30 cellular contexts compared by ENCODE assay signal in genomic region chr6:55282145-55282544, GRCh38. TPM values are rescaled to one million over a fixed set of nuclear protein-coding genes. Genes with fewer than 3 reads are reported as not detected.
"Had no signal": no experiment of that assay in that cellular context is flagged by ENCODE, and none has a peak within 500 bp of the region (broad histone marks: within the 10 kb centered on the region; RNA-seq: fewer than 3 reads in every experiment).

No MANE protein-coding gene starts in this region.

- H3K27ac ChIP-seq: epithelial cell of prostate, esophagus squamous epithelium, neutrophil, ovary, skin epidermis, thoracic aorta, vagina had no signal

- H3K27me3 ChIP-seq: esophagus squamous epithelium, neutrophil, ovary, vagina had no signal

- H3K4me3 ChIP-seq: esophagus squamous epithelium, ovary, skin epidermis, thoracic aorta, vagina had no signal

- FAIRE-seq: islet of Langerhans had no signal

- DNase-seq: activated B cell treated with CpG ODN at 0.5 μM for 24 hours; activated CD8-positive, alpha-beta memory T cell treated with anti-CD3 and anti-CD28 coated beads, Interleukin-2, amount 10 ng/mL, durations not matched to agents 7 days and 5 days; activated CD8-positive, alpha-beta T cell treated with anti-CD3 and anti-CD28 coated beads, Interleukin-2, amount 10 ng/mL, durations not matched to agents 7 days and 5 days; activated naive CD8-positive, alpha-beta T cell treated with anti-CD3 and anti-CD28 coated beads, Interleukin-2, amount 50 U/mL, for 24 hours; activated T-cell treated with anti-CD3 and anti-CD28 coated beads, Interleukin-2, amount 50 U/mL, for 48 hours; amygdala; dermis blood vessel endothelial cell; effector CD8-positive, alpha-beta T cell; esophagus squamous epithelium; foreskin melanocyte; ovary; stimulated activated CD4-positive, alpha-beta T cell treated with anti-CD3 and anti-CD28 coated beads, Interleukin-12 subunit alpha, Interleukin-12 subunit beta, amount 100 ng/mL, for 4 hours; stimulated activated CD4-positive, alpha-beta T cell treated with anti-CD3 and anti-CD28 coated beads, Interleukin-4, amount 100 ng/mL, for 1 hour; stimulated activated naive CD8-positive, alpha-beta T cell treated with anti-CD3 and anti-CD28 coated beads, Interleukin-15, Interleukin-2, amounts not matched to agents 100 U/mL and 50 U/mL, for 24 hours; T-helper 2 cell had no signal

- ATAC-seq: activated CD8-positive, alpha-beta memory T cell treated with anti-CD3 and anti-CD28 coated beads, Interleukin-2, amount 10 ng/mL, durations not matched to agents 7 days and 5 days; activated CD8-positive, alpha-beta T cell treated with anti-CD3 and anti-CD28 coated beads, Interleukin-2, amount 10 ng/mL, durations not matched to agents 7 days and 5 days; activated naive CD8-positive, alpha-beta T cell treated with anti-CD3 and anti-CD28 coated beads, Interleukin-2, amount 50 U/mL, for 24 hours; sciatic nerve; stimulated activated naive CD8-positive, alpha-beta T cell treated with anti-CD3 and anti-CD28 coated beads, Interleukin-15, Interleukin-2, amounts not matched to agents 100 U/mL and 50 U/mL, for 24 hours had no signal

- H3K4me1 ChIP-seq: esophagus squamous epithelium, vagina had no signal

- H3K36me3 ChIP-seq: esophagus squamous epithelium, neutrophil, ovary, thoracic aorta, vagina had no signal

- H3K9me3 ChIP-seq: esophagus squamous epithelium, neutrophil, ovary, thoracic aorta, vagina had no signal

RNA-seq across cellular contexts. Expression of gene GFRAL, which starts 45.1 kb away (rescaled TPM):
- total RNA-seq: activated B cell treated with CpG ODN at 0.5 μM for 24 hours; activated CD8-positive, alpha-beta memory T cell treated with anti-CD3 and anti-CD28 coated beads, Interleukin-2, amount 10 ng/mL, durations not matched to agents 7 days and 5 days; activated CD8-positive, alpha-beta T cell treated with anti-CD3 and anti-CD28 coated beads, Interleukin-2, amount 10 ng/mL, durations not matched to agents 7 days and 5 days; activated T-helper 2 cell treated with anti-CD3 and anti-CD28 coated beads, Interferon-gamma antibody, Interleukin-2, Interleukin-4, amounts not matched to agents 10 μg/mL and 5 μg/mL and 100 μg/mL, durations not matched to agents 14 hours and 24 hours and 36 hours; dermis blood vessel endothelial cell; esophagus squamous epithelium; glomerular endothelial cell; lower leg skin; mesenteric fat pad; mucosa of gallbladder; ovary; progenitor cell of endocrine pancreas; renal cortical epithelial cell; subcutaneous adipose tissue; thoracic aorta; vagina had no signal
- polyA plus RNA-seq: ovary had no signal
